Comparison of ENCODE assay signal across 25 cellular contexts in the genomic region with DNA sequence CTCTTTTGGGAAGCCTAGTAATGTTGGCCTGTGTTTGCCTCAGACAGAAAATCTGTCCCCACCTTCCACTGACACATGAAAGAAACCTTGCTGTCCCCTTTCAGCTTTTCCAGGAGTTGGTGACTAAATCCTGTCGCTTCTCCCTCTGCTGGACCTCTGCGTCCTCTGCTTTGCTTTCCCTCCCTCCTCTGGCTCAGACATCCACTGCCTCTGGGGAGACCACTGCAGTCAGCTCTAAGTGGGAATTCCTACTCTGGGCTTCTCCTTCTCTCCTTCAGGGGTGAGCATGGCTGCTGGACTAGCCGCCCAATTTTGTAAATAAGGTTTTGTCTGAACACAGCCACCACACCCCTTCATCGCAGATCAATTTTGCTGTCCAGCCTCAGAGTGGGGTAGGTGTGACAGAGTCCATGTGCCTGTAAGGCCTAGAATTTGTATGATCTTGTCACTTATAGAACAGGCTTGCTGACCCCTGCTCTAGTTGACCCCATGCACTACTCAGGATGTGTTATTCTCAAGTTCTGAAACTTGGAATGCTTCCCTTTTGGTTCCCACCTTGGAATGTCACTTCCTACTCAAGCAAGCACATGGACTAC. TPM values are rescaled to one million over a fixed set of nuclear protein-coding genes. Genes with fewer than 3 reads are reported as not detected.
"Had no signal": no experiment of that assay in that cellular context is flagged by ENCODE, and none has a peak within 500 bp of the region (broad histone marks: within the 10 kb centered on the region; RNA-seq: fewer than 3 reads in every experiment).

No MANE protein-coding gene starts in this region.

- ATAC-seq: activated T-cell treated with anti-CD3 and anti-CD28 coated beads, Interleukin-2, amount 50 U/mL, for 72 hours; T-helper 17 cell had no signal

- DNase-seq: activated CD4-positive, alpha-beta memory T cell treated with anti-CD3 and anti-CD28 coated beads for 36 hours; activated CD4-positive, alpha-beta T cell treated with anti-CD3 and anti-CD28 coated beads, Interleukin-2, amount 10 ng/mL, durations not matched to agents 7 days and 5 days; activated CD4-positive, CD25-positive, alpha-beta regulatory T cell; activated CD8-positive, alpha-beta memory T cell treated with anti-CD3 and anti-CD28 coated beads for 24 hours; activated gamma-delta T cell treated with Interleukin-2 at 50 U/mL for 16 hours; activated naive CD4-positive, alpha-beta T cell treated with anti-CD3 and anti-CD28 coated beads, Interleukin-2, amount 10 ng/mL, durations not matched to agents 7 days and 5 days; activated naive CD8-positive, alpha-beta T cell treated with anti-CD3 and anti-CD28 coated beads for 36 hours; activated T-cell treated with anti-CD3 and anti-CD28 coated beads, Interleukin-2, amount 50 U/mL, for 72 hours; caudate nucleus; Kasumi-1; KBM-7; NCI-H1105 treated with DMSO at 0.1 percent for 48 hours; NCI-H1436 treated with DMSO at 0.1 percent for 48 hours; NCI-H187; NCI-H2081 treated with DMSO at 0.1 percent for 48 hours; NCI-H446 treated with DMSO at 0.1 percent for 48 hours; NCI-H524 treated with DMSO at 0.1 percent for 48 hours; NCI-H748 treated with DMSO at 0.1 percent for 48 hours; SIG-M5; T-helper 17 cell; T-helper 9 cell had no signal

- H3K4me3 Mint-ChIP-seq: activated CD4-positive, alpha-beta memory T cell treated with anti-CD3 and anti-CD28 coated beads for 36 hours; activated CD4-positive, alpha-beta T cell treated with anti-CD3 and anti-CD28 coated beads, Interleukin-2, amount 10 ng/mL, durations not matched to agents 7 days and 5 days; activated naive CD4-positive, alpha-beta T cell treated with anti-CD3 and anti-CD28 coated beads, Interleukin-2, amount 10 ng/mL, durations not matched to agents 7 days and 5 days; activated naive CD8-positive, alpha-beta T cell treated with anti-CD3 and anti-CD28 coated beads for 36 hours; activated T-cell treated with anti-CD3 and anti-CD28 coated beads, Interleukin-2, amount 50 U/mL, for 72 hours; T-helper 17 cell had no signal

- H3K27ac Mint-ChIP-seq: activated CD4-positive, alpha-beta memory T cell treated with anti-CD3 and anti-CD28 coated beads for 36 hours; activated CD4-positive, alpha-beta T cell treated with anti-CD3 and anti-CD28 coated beads, Interleukin-2, amount 10 ng/mL, durations not matched to agents 7 days and 5 days; activated naive CD4-positive, alpha-beta T cell treated with anti-CD3 and anti-CD28 coated beads, Interleukin-2, amount 10 ng/mL, durations not matched to agents 7 days and 5 days; activated naive CD8-positive, alpha-beta T cell treated with anti-CD3 and anti-CD28 coated beads for 36 hours; activated T-cell treated with anti-CD3 and anti-CD28 coated beads, Interleukin-2, amount 50 U/mL, for 72 hours; activated T-helper 2 cell treated with anti-CD3 and anti-CD28 coated beads, Interferon-gamma antibody, Interleukin-2, Interleukin-4, amounts not matched to agents 10 μg/mL and 5 μg/mL and 100 μg/mL, durations not matched to agents 14 hours and 24 hours and 36 hours; T-helper 17 cell had no signal

- H3K9me3 Mint-ChIP-seq: activated CD4-positive, alpha-beta memory T cell treated with anti-CD3 and anti-CD28 coated beads for 36 hours; activated CD4-positive, alpha-beta T cell treated with anti-CD3 and anti-CD28 coated beads, Interleukin-2, amount 10 ng/mL, durations not matched to agents 7 days and 5 days; activated naive CD4-positive, alpha-beta T cell treated with anti-CD3 and anti-CD28 coated beads, Interleukin-2, amount 10 ng/mL, durations not matched to agents 7 days and 5 days; activated naive CD8-positive, alpha-beta T cell treated with anti-CD3 and anti-CD28 coated beads for 36 hours; activated T-cell treated with anti-CD3 and anti-CD28 coated beads, Interleukin-2, amount 50 U/mL, for 72 hours; activated T-helper 2 cell treated with anti-CD3 and anti-CD28 coated beads, Interferon-gamma antibody, Interleukin-2, Interleukin-4, amounts not matched to agents 10 μg/mL and 5 μg/mL and 100 μg/mL, durations not matched to agents 14 hours and 24 hours and 36 hours had no signal

- H3K36me3 Mint-ChIP-seq: activated CD4-positive, alpha-beta memory T cell treated with anti-CD3 and anti-CD28 coated beads for 36 hours; activated naive CD4-positive, alpha-beta T cell treated with anti-CD3 and anti-CD28 coated beads, Interleukin-2, amount 10 ng/mL, durations not matched to agents 7 days and 5 days; activated naive CD8-positive, alpha-beta T cell treated with anti-CD3 and anti-CD28 coated beads for 36 hours had no signal

RNA-seq across cellular contexts. Expression of gene LRRC74B, which starts 23.0 kb away (rescaled TPM):
- total RNA-seq: activated CD4-positive, alpha-beta memory T cell treated with anti-CD3 and anti-CD28 coated beads for 36 hours; activated CD4-positive, alpha-beta T cell treated with anti-CD3 and anti-CD28 coated beads, Interleukin-2, amount 10 ng/mL, durations not matched to agents 7 days and 5 days; activated naive CD8-positive, alpha-beta T cell treated with anti-CD3 and anti-CD28 coated beads for 36 hours; activated T-cell treated with anti-CD3 and anti-CD28 coated beads, Interleukin-2, amount 50 U/mL, for 72 hours; activated T-helper 2 cell treated with anti-CD3 and anti-CD28 coated beads, Interferon-gamma antibody, Interleukin-2, Interleukin-4, amounts not matched to agents 10 μg/mL and 5 μg/mL and 100 μg/mL, durations not matched to agents 14 hours and 24 hours and 36 hours; OCI-LY7 had no signal
- polyA plus RNA-seq: adipose tissue had no signal

RNA-seq across cellular contexts. Expression of gene SLC7A4, which starts 36.4 kb away (rescaled TPM):
- total RNA-seq: activated CD4-positive, alpha-beta memory T cell treated with anti-CD3 and anti-CD28 coated beads for 36 hours; activated T-cell treated with anti-CD3 and anti-CD28 coated beads, Interleukin-2, amount 50 U/mL, for 72 hours; OCI-LY7; RPMI7951 had no signal

RNA-seq across cellular contexts. Expression of gene P2RX6, which starts 53.8 kb away (rescaled TPM):
- total RNA-seq: activated CD4-positive, alpha-beta memory T cell treated with anti-CD3 and anti-CD28 coated beads for 36 hours had no signal
